8 cellular contexts compared by ENCODE assay signal in genomic region chr11:118607401-118608267, GRCh38. TPM values are rescaled to one million over a fixed set of nuclear protein-coding genes. Genes with fewer than 3 reads are reported as not detected.
DNase-seq lines count a peak whose midpoint lies in the region; ATAC-seq and TF ChIP-seq lines count a peak whose summit lies in the region.

TSS of gene PHLDB1 (plus strand) at chr11:118607615. CDS start at chr11:118613837, 6,222 bp downstream.

- peak within 1 kb of the TSS in 10 of 11 experiments; percentile 49 to 77 (median 64); a peak in 21 of 22 replicates for H3K27ac ChIP-seq in BLaER1 treated with 17β-estradiol and CSF1 and Interleukin-3, amounts not matched to agents 10 nM and 100 nM
- no peak within 1 kb of the TSS for H3K27ac ChIP-seq in SU-DHL-6 (ENCODE audit: low read depth, low read length)
- peak within 1 kb of the TSS; percentile 99 for H3K27ac ChIP-seq in osteoblast (ENCODE audit: low read depth, low read length)
- peak within 1 kb of the TSS; percentile 98 to 99 for H3K27ac ChIP-seq in uterus

- H3K36me3 ChIP-seq in BLaER1 treated with 17β-estradiol and CSF1 and Interleukin-3, amounts not matched to agents 10 nM and 100 nM = peaks cover 0 to 12% (median 10%) of the 10 kb centered on the region in 11 experiments; a peak in 17 of 22 replicates
- no peaks in the 10 kb centered on the region for H3K36me3 ChIP-seq in SU-DHL-6 (ENCODE audit: low read length)
- H3K36me3 ChIP-seq in osteoblast (ENCODE audit: insufficient read depth, low read length) = peaks cover 8% of the 10 kb centered on the region
- H3K36me3 ChIP-seq in uterus = no peaks in the 10 kb centered on the region

- H3K4me1 ChIP-seq in BLaER1 treated with 17β-estradiol and CSF1 and Interleukin-3, amounts not matched to agents 10 nM and 100 nM = peaks cover 59 to 88% (median 75%) of the 10 kb centered on the region in 10 experiments
- H3K4me1 ChIP-seq in osteoblast (ENCODE audit: insufficient read depth, low read length) = peaks cover 62% of the 10 kb centered on the region
- H3K4me1 ChIP-seq in uterus = peaks cover 13 to 21% of the 10 kb centered on the region in 2 donors

- peak; percentile 65 to 67 for TF ChIP-seq POLR2A in uterus (IDR thresholded peaks at IDR 0.05)

- H3K4me2 ChIP-seq in BLaER1 treated with 17β-estradiol and CSF1 and Interleukin-3, amounts not matched to agents 10 nM and 100 nM = peak within 1 kb of the TSS; percentile 85 to 100 (median 97)
- peak within 1 kb of the TSS; percentile 49 for H3K4me2 ChIP-seq in SU-DHL-6 (ENCODE audit: low read depth, low read length, poor library complexity, severe bottlenecking)
- H3K4me2 ChIP-seq in osteoblast (ENCODE audit: insufficient read depth, low read length) = peak within 1 kb of the TSS; percentile 86

- peak within 1 kb of the TSS; percentile 24 for H2AFZ ChIP-seq in SU-DHL-6 (ENCODE audit: low read depth, low read length, severe bottlenecking)
- no peak within 1 kb of the TSS for H2AFZ ChIP-seq in osteoblast (ENCODE audit: low read length)

- H3K4me3 ChIP-seq in BLaER1 treated with 17β-estradiol and CSF1 and Interleukin-3, amounts not matched to agents 10 nM and 100 nM = peak within 1 kb of the TSS; percentile 53 to 74 (median 68)
- H3K4me3 ChIP-seq in SU-DHL-6 (ENCODE audit: insufficient read depth, low read length, poor library complexity, severe bottlenecking) (peak within 1 kb of the TSS; percentile 29), osteoblast (ENCODE audit: insufficient read depth, low read length) (peak within 1 kb of the TSS; percentile 88), uterus (peak within 1 kb of the TSS; percentile 71 to 96)

- peaks cover 0 to 31% (median 23%) of the 10 kb centered on the region in 11 experiments; a peak in 14 of 22 replicates for H4K20me1 ChIP-seq in BLaER1 treated with 17β-estradiol and CSF1 and Interleukin-3, amounts not matched to agents 10 nM and 100 nM
- no peaks in the 10 kb centered on the region for H4K20me1 ChIP-seq in SU-DHL-6 (ENCODE audit: low read depth, low read length)
- H4K20me1 ChIP-seq in osteoblast (ENCODE audit: insufficient read depth, low read length) = no peaks in the 10 kb centered on the region

- no peaks in the 10 kb centered on the region for H3K9me2 ChIP-seq in SU-DHL-6 (replicated peaks; ENCODE audit: insufficient read depth, low read length)

- peaks cover 50 to 71% (median 64%) of the 10 kb centered on the region in 11 experiments for H3K27me3 ChIP-seq in BLaER1 treated with 17β-estradiol and CSF1 and Interleukin-3, amounts not matched to agents 10 nM and 100 nM
- no peaks in the 10 kb centered on the region; the same call in 1 of the 2 replicates for H3K27me3 ChIP-seq in SU-DHL-6 (ENCODE audit: low read length)
- H3K27me3 ChIP-seq in osteoblast (ENCODE audit: insufficient read depth, low read length) = no peaks in the 10 kb centered on the region
- no peaks in the 10 kb centered on the region for H3K27me3 ChIP-seq in uterus

- TF ChIP-seq CTCF in SU-DHL-6 (IDR thresholded peaks at IDR 0.05; ENCODE audit: insufficient read depth, low read length, poor library complexity, severe bottlenecking) = no peak
- peak; percentile 47 for TF ChIP-seq CTCF in osteoblast (IDR thresholded peaks at IDR 0.05; ENCODE audit: extremely low read depth, low read depth, low read length)
- TF ChIP-seq CTCF in uterus (IDR thresholded peaks at IDR 0.05) = peak; percentile 27 to 43 (median 31)

- intact Hi-C loops in cardiac septum (cut with DNase I) = loop anchor here (5.0 kb wide), 2 partner anchors 50 to 185 kb away; partner anchors contain the start of gene DDX6
- intact Hi-C loops in uterus (cut with DNase I; ENCODE audit: low total_unique reads) = no loop called here

- H3K79me2 ChIP-seq in SU-DHL-6 (ENCODE audit: insufficient read depth, low read length) (no peaks in the 10 kb centered on the region), osteoblast (ENCODE audit: insufficient read depth, low read length) (peaks cover 38% of the 10 kb centered on the region)

- H3F3A ChIP-seq in SU-DHL-6 (ENCODE audit: insufficient read depth) = peaks cover 8% of the 10 kb centered on the region

- peak within 1 kb of the TSS; percentile 64 to 82 (median 76) for H3K9ac ChIP-seq in BLaER1 treated with 17β-estradiol and CSF1 and Interleukin-3, amounts not matched to agents 10 nM and 100 nM
- H3K9ac ChIP-seq in SU-DHL-6 (ENCODE audit: low read length) = peak within 1 kb of the TSS; percentile 32; the same call in 1 of the 2 replicates

- no peak for ATAC-seq in HG02970 (IDR thresholded peaks at IDR 0.05; ENCODE audit: low FRiP score, unreplicated experiment)

- H3K9me3 ChIP-seq in BLaER1 treated with 17β-estradiol and CSF1 and Interleukin-3, amounts not matched to agents 10 nM and 100 nM (replicated peaks in 1 of 11) = no peaks in the 10 kb centered on the region
- H3K9me3 ChIP-seq in SU-DHL-6 (ENCODE audit: insufficient read depth, low read length) = no peaks in the 10 kb centered on the region
- H3K9me3 ChIP-seq in osteoblast (ENCODE audit: low read depth, low read length) = no peaks in the 10 kb centered on the region
- no peaks in the 10 kb centered on the region for H3K9me3 ChIP-seq in uterus

- DNase-seq in HT-29 (ENCODE audit: low spot score) (peak; percentile 77), amniotic stem cell (lab: John Stamatoyannopoulos, UW) (peak; percentile 52), cardiac septum (ENCODE audit: low spot score) (peak; percentile 87), osteoblast (ENCODE audit: insufficient read length, low spot score, missing footprints) (peak; percentile 91), uterus (peak; percentile 77 to 80)

RNA-seq across cellular contexts. Expression of gene PHLDB1, which starts in this region (rescaled TPM):
- 207 and 215 TPM in 2 replicates for total RNA-seq in HT-29 (2014; rRNA removed; shearing (Covaris generic))
- total RNA-seq in cardiac septum = 155 TPM
- 86.9 and 96.3 TPM in 2 replicates for total RNA-seq in osteoblast
- total RNA-seq in uterus = 100 to 1,000 TPM in 3 of 4 donors, 10 to 100 TPM in 1; 53.5 to 517 (median 287) TPM

Comparison
In these comparisons a context has a peak if more than half of its experiments do, and no peak if none do; other contexts are left out.
1. H3K4me3 ChIP-seq: peak in every context shown above with its lines; median percentile 88 in osteoblast; 84 in uterus; 68 in BLaER1 treated with 17β-estradiol and CSF1 and Interleukin-3, amounts not matched to agents 10 nM and 100 nM; 29 in SU-DHL-6.